9 cellular contexts compared by ENCODE assay signal in genomic region chr2:10330700-10331032, GRCh38. TPM values are rescaled to one million over a fixed set of nuclear protein-coding genes. Genes with fewer than 3 reads are reported as not detected.
A peak's percentile ranks its signal among the peaks of the same experiment; 100 is the strongest.
DNase-seq lines count a peak whose midpoint lies in the region; ATAC-seq and TF ChIP-seq lines count a peak whose summit lies in the region.
"Had no signal": no experiment of that assay in that cellular context is flagged by ENCODE, and none has a peak within 500 bp of the region (broad histone marks: within the 10 kb centered on the region; RNA-seq: fewer than 3 reads in every experiment).

No MANE protein-coding gene starts in this region.

- H3K9me3 Mint-ChIP-seq in activated naive CD8-positive, alpha-beta T cell treated with anti-CD3 and anti-CD28 coated beads for 36 hours, result peaks cover 6% of the 10 kb centered on the region

- H3K27me3 Mint-ChIP-seq in activated naive CD8-positive, alpha-beta T cell treated with anti-CD3 and anti-CD28 coated beads for 36 hours, result no peaks in the 10 kb centered on the region

- TF ChIP-seq CTCF in vagina (IDR thresholded peaks at IDR 0.05) (no peak), ascending aorta (IDR thresholded peaks at IDR 0.05) (no peak)

- peaks cover 81% of the 10 kb centered on the region for H3K4me1 Mint-ChIP-seq in activated naive CD8-positive, alpha-beta T cell treated with anti-CD3 and anti-CD28 coated beads for 36 hours

- H3K36me3 Mint-ChIP-seq in activated naive CD8-positive, alpha-beta T cell treated with anti-CD3 and anti-CD28 coated beads for 36 hours, result peaks cover 35% of the 10 kb centered on the region

- H3K36me3 ChIP-seq in muscle layer of duodenum (ENCODE audit: control insufficient read depth in 1 of 2, insufficient read depth in 2 of 2, low read length in 2 of 2), result peaks cover 0 to 6% of the 10 kb centered on the region in 2 donors
- no peaks in the 10 kb centered on the region for H3K36me3 ChIP-seq in vagina
- peaks cover 0 to 4% of the 10 kb centered on the region in 2 donors for H3K36me3 ChIP-seq in ascending aorta

- DNase-seq in stimulated activated CD4-positive, alpha-beta T cell treated with anti-CD3 and anti-CD28 coated beads, Interleukin-12 subunit alpha, Interleukin-12 subunit beta, amount 100 ng/mL, for 4 hours, result peak; percentile 26
- no peak for DNase-seq in stimulated activated CD4-positive, alpha-beta T cell treated with anti-CD3 and anti-CD28 coated beads, Interleukin-1b, Interleukin-23, amount 100 ng/mL, for 48 hours
- DNase-seq in activated naive CD8-positive, alpha-beta T cell treated with anti-CD3 and anti-CD28 coated beads for 36 hours, result no peak
- no peak for DNase-seq in vagina (ENCODE audit: extremely low spot score in 2 of 2)
- DNase-seq in ascending aorta (ENCODE audit: low spot score in 2 of 2), result no peak
- DNase-seq: NCI-H1092 treated with DMSO at 0.1 percent for 48 hours had no signal

- no peaks in the 10 kb centered on the region for H3K27me3 ChIP-seq in muscle layer of duodenum (ENCODE audit: low read depth, low read length)
- no peaks in the 10 kb centered on the region for H3K27me3 ChIP-seq in vagina
- H3K27me3 ChIP-seq in ascending aorta, result no peaks in the 10 kb centered on the region

- peaks cover 7 to 20% of the 10 kb centered on the region in 2 donors for H3K4me1 ChIP-seq in muscle layer of duodenum (ENCODE audit: control insufficient read depth in 1 of 2, insufficient read depth in 2 of 2, low read length in 2 of 2)
- H3K4me1 ChIP-seq in vagina, result peaks cover 60% of the 10 kb centered on the region
- H3K4me1 ChIP-seq in ascending aorta, result no peaks in the 10 kb centered on the region

- H3K9me3 ChIP-seq in muscle layer of duodenum (ENCODE audit: control insufficient read depth in 1 of 2, low read length in 2 of 2), result peaks cover 4 to 7% of the 10 kb centered on the region in 2 donors
- H3K9me3 ChIP-seq in vagina, result no peaks in the 10 kb centered on the region
- peaks cover 0 to 7% of the 10 kb centered on the region in 2 donors for H3K9me3 ChIP-seq in ascending aorta

- peak overlapping the region; percentile 15 to 18 for H3K4me3 ChIP-seq in muscle layer of duodenum (ENCODE audit: low read depth in 1 of 2, low read length in 2 of 2)
- peak overlapping the region; percentile 9 to 18 for H3K4me3 ChIP-seq in vagina
- peak overlapping the region in 1 of 2 donors; percentile 35 for H3K4me3 ChIP-seq in ascending aorta

- peak overlapping the region; percentile 93 for H3K4me3 Mint-ChIP-seq in activated naive CD8-positive, alpha-beta T cell treated with anti-CD3 and anti-CD28 coated beads for 36 hours

- ATAC-seq in HG03460 (IDR thresholded peaks at IDR 0.05; ENCODE audit: unreplicated experiment) (no peak), GM18511 (IDR thresholded peaks at IDR 0.05; ENCODE audit: unreplicated experiment) (no peak)

- peak overlapping the region; percentile 98 for H3K27ac Mint-ChIP-seq in activated naive CD8-positive, alpha-beta T cell treated with anti-CD3 and anti-CD28 coated beads for 36 hours

- TF ChIP-seq POLR2A in vagina (IDR thresholded peaks at IDR 0.05), result no peak

- H3K27ac ChIP-seq in muscle layer of duodenum (ENCODE audit: low read length), result peak overlapping the region; percentile 70
- peak overlapping the region; percentile 13 for H3K27ac ChIP-seq in vagina
- H3K27ac ChIP-seq in ascending aorta, result no peak overlapping the region

- intact Hi-C loops in vagina (cut with DNase I), result no loop called here
- intact Hi-C loops in ascending aorta (cut with DNase I), result no loop called here

RNA-seq across cellular contexts. Expression of gene HPCAL1, which starts 28.0 kb away (rescaled TPM):
- 100 to 1,000 TPM; 100 to 105 TPM for total RNA-seq in activated naive CD8-positive, alpha-beta T cell treated with anti-CD3 and anti-CD28 coated beads for 36 hours
- total RNA-seq in vagina, result 43.7 TPM
- 401 TPM for total RNA-seq in ascending aorta

Comparison
In these comparisons a context has a peak if more than half of its experiments do, and no peak if none do; other contexts are left out.
1. H3K27ac ChIP-seq: peak in muscle layer of duodenum (single experiment) and vagina (single experiment); none in ascending aorta (0 of 2).